Comparison of ENCODE assay signal across 14 cellular contexts in the genomic region with DNA sequence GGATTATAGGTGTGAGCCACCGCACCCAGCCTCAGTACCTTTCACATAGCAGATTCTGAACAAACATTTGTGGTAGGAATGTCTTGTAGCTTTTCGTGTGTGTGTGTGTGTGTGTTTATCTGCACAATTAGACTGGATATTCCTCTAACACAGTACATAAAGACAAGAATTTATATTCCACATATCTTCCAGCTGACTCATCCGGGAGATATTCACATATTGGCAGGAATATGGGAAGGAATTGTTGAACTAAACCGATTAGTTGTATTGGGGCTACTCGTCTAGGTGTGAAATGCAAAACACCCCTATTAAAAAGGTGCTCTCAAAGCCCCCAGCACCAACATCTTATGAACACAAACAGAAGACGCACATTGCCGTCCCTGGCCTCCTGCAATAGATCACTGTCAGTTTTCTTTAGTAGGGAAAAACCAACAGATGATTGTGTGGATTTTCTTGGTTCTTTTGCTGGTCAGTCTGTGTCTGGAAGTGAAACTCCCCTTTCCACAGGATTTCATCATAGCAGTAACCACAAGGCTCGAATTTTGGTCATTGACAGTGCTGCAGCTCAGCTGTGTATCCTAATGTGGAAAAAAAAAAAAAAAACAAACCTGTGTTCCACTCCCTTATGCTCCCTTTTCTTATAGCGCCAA.
DNase-seq lines count a peak whose midpoint lies in the region; ATAC-seq and TF ChIP-seq lines count a peak whose summit lies in the region.
"Had no signal": no experiment of that assay in that cellular context is flagged by ENCODE, and none has a peak within 500 bp of the region (broad histone marks: within the 10 kb centered on the region; RNA-seq: fewer than 3 reads in every experiment).

No MANE protein-coding gene starts in this region.

- peaks cover 0 to 4% (median 0%) of the 10 kb centered on the region in 11 experiments; a peak in 1 of 22 replicates for H3K9me3 ChIP-seq in BLaER1 treated with 17β-estradiol and CSF1 and Interleukin-3, amounts not matched to agents 10 nM and 100 nM (replicated peaks in 1 of 11)
- H3K9me3 ChIP-seq in mammary epithelial cell (replicated peaks; ENCODE audit: insufficient read depth, low read length) (no peaks in the 10 kb centered on the region), endodermal cell (ENCODE audit: control insufficient read depth, low read length) (no peaks in the 10 kb centered on the region)
- H3K9me3 ChIP-seq: Caco-2, gastrocnemius medialis, tibial nerve had no signal

- H3K27ac Mint-ChIP-seq in mesothelial cell of epicardium (peak overlapping the region; percentile 89), endodermal cell (no peak overlapping the region)
- H3K27ac Mint-ChIP-seq: naive thymus-derived CD8-positive, alpha-beta T cell had no signal

- BruUV-seq in mammary epithelial cell (replicated peaks; lab: Mats Ljungman, UMichigan) = no TSS peak

- H3K4me2 ChIP-seq in BLaER1 treated with 17β-estradiol and CSF1 and Interleukin-3, amounts not matched to agents 10 nM and 100 nM = peak overlapping the region in 8 of 11 experiments; percentile 36 to 88 (median 72); a peak in 16 of 22 replicates
- H3K4me2 ChIP-seq in mammary epithelial cell (ENCODE audit: insufficient read depth, low read depth, low read length) = no peak overlapping the region

- H3K9me3 Mint-ChIP-seq in mesothelial cell of epicardium (no peaks in the 10 kb centered on the region), endodermal cell (no peaks in the 10 kb centered on the region)
- H3K9me3 Mint-ChIP-seq: naive thymus-derived CD8-positive, alpha-beta T cell had no signal

- dilution Hi-C loops in mammary epithelial cell (cut with HindIII; ENCODE audit: low sequenced_read_pairs) = no loop called here

- CTCF ChIA-PET in mammary epithelial cell (lab: Charles Lee; ENCODE audit: low non-redundant PET) = no interaction called here

- H3K4me1 ChIP-seq in BLaER1 treated with 17β-estradiol and CSF1 and Interleukin-3, amounts not matched to agents 10 nM and 100 nM = peaks cover 5 to 86% (median 39%) of the 10 kb centered on the region in 10 experiments; a peak in 18 of 20 replicates
- peaks cover 7% of the 10 kb centered on the region for H3K4me1 ChIP-seq in mammary epithelial cell (ENCODE audit: insufficient read depth, low read length)
- no peaks in the 10 kb centered on the region for H3K4me1 ChIP-seq in endodermal cell (ENCODE audit: control insufficient read depth, insufficient read depth, low read length)
- H3K4me1 ChIP-seq: gastrocnemius medialis had no signal

- H2AFZ ChIP-seq in mammary epithelial cell (ENCODE audit: low read depth, low read length) = no peak overlapping the region

- no peaks in the 10 kb centered on the region for H4K20me1 ChIP-seq in BLaER1 treated with 17β-estradiol and CSF1 and Interleukin-3, amounts not matched to agents 10 nM and 100 nM
- no peaks in the 10 kb centered on the region for H4K20me1 ChIP-seq in mammary epithelial cell (ENCODE audit: insufficient read depth, low read length)

- H3K36me3 ChIP-seq in BLaER1 treated with 17β-estradiol and CSF1 and Interleukin-3, amounts not matched to agents 10 nM and 100 nM = no peaks in the 10 kb centered on the region
- H3K36me3 ChIP-seq in mammary epithelial cell (ENCODE audit: insufficient read depth, low read length) (no peaks in the 10 kb centered on the region), endodermal cell (ENCODE audit: control insufficient read depth, insufficient read depth, low read length) (no peaks in the 10 kb centered on the region)
- H3K36me3 ChIP-seq: gastrocnemius medialis, tibial nerve, WERI-Rb-1 had no signal

- no peak for ATAC-seq in HG03108 (IDR thresholded peaks at IDR 0.05; ENCODE audit: unreplicated experiment)
- ATAC-seq: HepG2; naive thymus-derived CD8-positive, alpha-beta T cell had no signal

- WGBS in mammary epithelial cell (ENCODE audit: low coverage, missing lambda C conversion rate) = 46% methylated on average over 9 of the region's 9 CpGs
- 92 to 100% methylated on average over 1 to 8 of the region's 9 CpGs for WGBS in endodermal cell (ENCODE audit: insufficient coverage in 1 of 2, insufficient read length in 1 of 2), 2 experiments

- H3K4me1 Mint-ChIP-seq in mesothelial cell of epicardium (peaks cover 22% of the 10 kb centered on the region), endodermal cell (no peaks in the 10 kb centered on the region)

- no peaks in the 10 kb centered on the region for H3K79me2 ChIP-seq in mammary epithelial cell (ENCODE audit: insufficient read depth, low read length)

- H3K9ac ChIP-seq in BLaER1 treated with 17β-estradiol and CSF1 and Interleukin-3, amounts not matched to agents 10 nM and 100 nM = peak overlapping the region in 6 of 11 experiments; percentile 41 to 72 (median 65); a peak in 11 of 22 replicates
- H3K9ac ChIP-seq in mammary epithelial cell (ENCODE audit: insufficient read depth, low read length) = no peak overlapping the region
- no peak overlapping the region for H3K9ac ChIP-seq in endodermal cell (ENCODE audit: extremely low read depth, low read length, poor library complexity, severe bottlenecking)

- H3K4me3 Mint-ChIP-seq in mesothelial cell of epicardium = no peak overlapping the region
- H3K4me3 Mint-ChIP-seq in endodermal cell = no peak overlapping the region
- H3K4me3 Mint-ChIP-seq: naive thymus-derived CD8-positive, alpha-beta T cell had no signal

- no peak for TF ChIP-seq CTCF in mammary epithelial cell (conservative IDR thresholded peaks at IDR 0.05 in 1 of 2, IDR thresholded peaks at IDR 0.05 in 1 of 2; ENCODE audit: extremely low read depth in 1 of 2, insufficient read depth in 1 of 2, low read depth in 1 of 2, low read length in 2 of 2)
- no peak for TF ChIP-seq CTCF in mesothelial cell of epicardium (IDR thresholded peaks at IDR 0.05; ENCODE audit: unreplicated experiment)
- no peak for TF ChIP-seq CTCF in endodermal cell (conservative IDR thresholded peaks at IDR 0.05)

- peak overlapping the region in 1 of 10 experiments; percentile 9; a peak in 3 of 20 replicates for H3K4me3 ChIP-seq in BLaER1 treated with 17β-estradiol and CSF1 and Interleukin-3, amounts not matched to agents 10 nM and 100 nM
- H3K4me3 ChIP-seq in mammary epithelial cell (replicated peaks in 1 of 3; ENCODE audit: insufficient read depth in 1 of 3, low read depth in 2 of 3, low read length in 3 of 3) = no peak overlapping the region
- H3K4me3 ChIP-seq in endodermal cell (ENCODE audit: low read length) = no peak overlapping the region
- H3K4me3 ChIP-seq: gastrocnemius medialis, tibial nerve had no signal

- peak overlapping the region in 8 of 11 experiments; percentile 35 to 89 (median 72); a peak in 16 of 22 replicates for H3K27ac ChIP-seq in BLaER1 treated with 17β-estradiol and CSF1 and Interleukin-3, amounts not matched to agents 10 nM and 100 nM
- H3K27ac ChIP-seq in mammary epithelial cell (ENCODE audit: insufficient read depth, low read depth, low read length) (no peak overlapping the region), endodermal cell (ENCODE audit: low read depth, low read length) (no peak overlapping the region)
- H3K27ac ChIP-seq: gastrocnemius medialis, tibial nerve, WERI-Rb-1 had no signal

- H3K36me3 Mint-ChIP-seq in mesothelial cell of epicardium (no peaks in the 10 kb centered on the region), endodermal cell (ENCODE audit: low read depth) (no peaks in the 10 kb centered on the region)
- H3K36me3 Mint-ChIP-seq: naive thymus-derived CD8-positive, alpha-beta T cell had no signal

- no peaks in the 10 kb centered on the region for H3K27me3 ChIP-seq in BLaER1 treated with 17β-estradiol and CSF1 and Interleukin-3, amounts not matched to agents 10 nM and 100 nM
- H3K27me3 ChIP-seq in mammary epithelial cell (ENCODE audit: insufficient read depth, low read length) = no peaks in the 10 kb centered on the region
- H3K27me3 ChIP-seq in endodermal cell (ENCODE audit: control insufficient read depth, insufficient read depth, low read length, poor library complexity, severe bottlenecking) = no peaks in the 10 kb centered on the region
- H3K27me3 ChIP-seq: gastrocnemius medialis, tibial nerve had no signal

- in situ Hi-C loops in mammary epithelial cell (cut with MboI; ENCODE audit: low sequenced_read_pairs in 2 of 2) = no loop called here

- DNase-seq in M059J (ENCODE audit: low read depth) = peak; percentile 49
- DNase-seq in mammary epithelial cell = peak; percentile 63
- no peak for DNase-seq in mesothelial cell of epicardium (ENCODE audit: low spot score in 2 of 2, unreplicated experiment in 2 of 2)
- no peak for DNase-seq in endodermal cell
- no peak for DNase-seq in NCI-H1092 treated with DMSO at 0.1 percent for 48 hours (lab: John Stamatoyannopoulos, UW)
- DNase-seq in foreskin melanocyte = no peak
- DNase-seq: Caco-2; naive thymus-derived CD8-positive, alpha-beta T cell; WERI-Rb-1 had no signal

- no peaks in the 10 kb centered on the region for H3K27me3 Mint-ChIP-seq in mesothelial cell of epicardium (ENCODE audit: low read depth)
- H3K27me3 Mint-ChIP-seq in endodermal cell (ENCODE audit: insufficient read depth) = peaks cover 2% of the 10 kb centered on the region

- intact Hi-C loops in mammary epithelial cell (cut with micrococcal nuclease) = no loop called here

Comparison
In these comparisons a context has a peak if more than half of its experiments do, and no peak if none do; other contexts are left out.
1. H3K27ac ChIP-seq: peak in BLaER1 treated with 17β-estradiol and CSF1 and Interleukin-3, amounts not matched to agents 10 nM and 100 nM (8 of 11); none in mammary epithelial cell (single experiment) and endodermal cell (single experiment).
2. H3K9ac ChIP-seq: peak in BLaER1 treated with 17β-estradiol and CSF1 and Interleukin-3, amounts not matched to agents 10 nM and 100 nM (6 of 11); none in mammary epithelial cell (single experiment) and endodermal cell (single experiment).
3. DNase-seq: peak in M059J (single experiment) and mammary epithelial cell (single experiment); none in mesothelial cell of epicardium (0 of 2), endodermal cell (single experiment), NCI-H1092 treated with DMSO at 0.1 percent for 48 hours (single experiment) and foreskin melanocyte (single experiment).